Comparison of ENCODE assay signal across 1 cellular context in genomic region chr4:112515278-112516075, GRCh38.
TF ChIP-seq lines count a peak whose summit lies in the region.

No MANE protein-coding gene starts in this region.

TF ChIP-seq in GM12878, 131 proteins besides CTCF, POLR2A, EP300 and RAD21 (continued from another document and continues in another):
- TF ChIP-seq BCL11A (IDR thresholded peaks at IDR 0.05; ENCODE audit: low read depth, low read length) = no peak
- TF ChIP-seq MEF2B (IDR thresholded peaks at IDR 0.05; ENCODE audit: partially characterized antibody, poor library complexity, severe bottlenecking) = no peak
- no peak for TF ChIP-seq IKZF2 (IDR thresholded peaks at IDR 0.05)
- no peak; the same call in 1 of the 2 replicates for TF ChIP-seq PAX5 (IDR thresholded peaks at IDR 0.05; ENCODE audit: borderline replicate concordance, low read depth, low read length)
- no peak for TF ChIP-seq SRF (IDR thresholded peaks at IDR 0.05; ENCODE audit: low read depth in 2 of 2, low read length in 2 of 2)
- TF ChIP-seq BCLAF1 (IDR thresholded peaks at IDR 0.05) = no peak
- 0 out of 2 replicates have a peak, but pooled peaks have one; percentile 40 for TF ChIP-seq HDAC2 (IDR thresholded peaks at IDR 0.05)
- TF ChIP-seq USF2 (IDR thresholded peaks at IDR 0.05; ENCODE audit: borderline replicate concordance, low read depth, low read length) = no peak
- no peak for TF ChIP-seq TCF7 (IDR thresholded peaks at IDR 0.05; ENCODE audit: borderline replicate concordance)
- no peak for TF ChIP-seq FOXM1 (IDR thresholded peaks at IDR 0.05; ENCODE audit: low read depth, low read length)
- no peak for TF ChIP-seq MYB (IDR thresholded peaks at IDR 0.05; ENCODE audit: borderline replicate concordance, low read depth, low read length)
- TF ChIP-seq E2F8 (IDR thresholded peaks at IDR 0.05; ENCODE audit: low read depth, partially characterized antibody) = no peak
- TF ChIP-seq ASH2L (IDR thresholded peaks at IDR 0.05; ENCODE audit: borderline replicate concordance, low read depth) = 0 out of 2 replicates have a peak, but pooled peaks have one; percentile 45
- no peak for TF ChIP-seq FOS (IDR thresholded peaks at IDR 0.05; ENCODE audit: borderline replicate concordance, extremely low read depth, insufficient read length)
- TF ChIP-seq TCF12 (IDR thresholded peaks at IDR 0.05; ENCODE audit: low read depth, low read length) = no peak
- TF ChIP-seq NR2C2 (IDR thresholded peaks at IDR 0.05; ENCODE audit: borderline replicate concordance, control insufficient read depth, insufficient read length, low read depth) = no peak
- TF ChIP-seq ZSCAN29 (IDR thresholded peaks at IDR 0.05) = 0 out of 2 replicates have a peak, but pooled peaks have one; percentile 24
- TF ChIP-seq MYC (IDR thresholded peaks at IDR 0.05; ENCODE audit: insufficient read depth, insufficient read length, insufficient replicate concordance, low read length, severe bottlenecking) = no peak
- TF ChIP-seq RELB (IDR thresholded peaks at IDR 0.05; ENCODE audit: low read depth) = no peak
- no peak for TF ChIP-seq RUNX3 (IDR thresholded peaks at IDR 0.05; ENCODE audit: low read length)
- TF ChIP-seq TARDBP (IDR thresholded peaks at IDR 0.05; ENCODE audit: borderline replicate concordance) = no peak
- TF ChIP-seq EZH2 (IDR thresholded peaks at IDR 0.05; ENCODE audit: borderline replicate concordance, control insufficient read depth, low read depth, low read length) = no peak
- peak; percentile 35; the same call in 1 of the 2 replicates for TF ChIP-seq NBN (IDR thresholded peaks at IDR 0.05)
- no peak for TF ChIP-seq RFX5 (IDR thresholded peaks at IDR 0.05; ENCODE audit: low read depth, low read length)
- no peak for TF ChIP-seq CEBPZ (IDR thresholded peaks at IDR 0.05; ENCODE audit: low read depth, low read length)
- TF ChIP-seq SPI1 (IDR thresholded peaks at IDR 0.05; ENCODE audit: borderline replicate concordance, insufficient read depth, low read depth, low read length) = no peak
- TF ChIP-seq POLR2AphosphoS5 (IDR thresholded peaks at IDR 0.05; ENCODE audit: low read length) = peak; percentile 48; the same call in 1 of the 2 replicates
- no peak for TF ChIP-seq HSF1 (IDR thresholded peaks at IDR 0.05; ENCODE audit: low read depth, low read length)
- no peak for TF ChIP-seq SP1 (IDR thresholded peaks at IDR 0.05; ENCODE audit: low read depth, low read length)
- TF ChIP-seq ESRRA (IDR thresholded peaks at IDR 0.05; ENCODE audit: low read length) = no peak
- TF ChIP-seq MXI1 (IDR thresholded peaks at IDR 0.05; ENCODE audit: low read depth, low read length) = 0 out of 2 replicates have a peak, but pooled peaks have one; percentile 38
- TF ChIP-seq NR2C1 (IDR thresholded peaks at IDR 0.05) = peak; percentile 51
- no peak for TF ChIP-seq REST (IDR thresholded peaks at IDR 0.05; ENCODE audit: low read depth, low read length)
- no peak for TF ChIP-seq MTA2 (IDR thresholded peaks at IDR 0.05; ENCODE audit: low read depth)
- no peak for TF ChIP-seq ZNF274 (IDR thresholded peaks at IDR 0.05; ENCODE audit: insufficient read depth, insufficient read length)
- TF ChIP-seq ZNF687 (IDR thresholded peaks at IDR 0.05) = no peak
